Comparison of ENCODE assay signal across 1 cellular context in the genomic region with DNA sequence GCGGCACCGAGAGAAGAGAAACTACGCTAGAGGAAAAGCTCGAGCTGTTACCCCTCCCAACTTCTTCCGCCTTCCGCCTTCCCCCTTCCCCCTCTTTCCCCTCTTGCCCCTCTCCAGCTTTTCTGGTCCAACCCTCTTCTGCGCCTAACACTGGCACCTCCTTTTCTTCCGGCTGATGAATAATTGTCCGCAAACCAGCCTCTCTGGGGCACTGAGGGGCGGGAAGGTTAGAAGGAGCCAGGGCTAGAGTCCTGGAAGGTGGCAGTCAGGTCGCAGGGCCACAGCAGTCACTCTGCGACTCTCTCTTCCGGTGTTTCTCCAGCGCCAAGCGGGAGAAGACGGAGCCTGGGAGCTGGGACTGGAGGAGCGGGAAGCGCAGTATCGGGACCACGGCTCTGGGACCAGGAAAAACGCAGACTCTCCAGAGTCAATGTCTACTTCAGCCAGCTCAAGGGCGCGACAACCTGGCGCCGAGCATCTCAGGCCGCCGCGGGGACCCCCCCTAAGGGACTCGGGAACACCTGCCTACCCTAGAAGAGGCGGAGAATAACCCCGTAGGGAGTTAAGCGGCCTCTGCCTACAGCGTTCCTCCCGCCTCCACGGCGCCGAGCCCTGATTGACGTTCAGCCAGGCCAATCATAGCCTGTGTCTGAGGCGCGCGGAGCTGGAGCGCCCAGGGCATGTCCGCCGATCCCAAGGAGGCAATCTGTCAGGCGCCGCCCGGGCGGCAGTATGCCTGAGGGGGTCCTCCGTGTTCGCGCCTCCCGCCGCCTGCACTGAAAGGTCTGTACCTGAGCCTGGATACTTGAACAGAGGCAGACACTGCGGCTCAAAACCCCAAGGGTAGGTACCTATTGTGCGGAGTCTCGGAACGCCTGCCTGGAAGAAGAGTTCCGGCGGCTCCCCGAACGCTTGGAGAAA.
TF ChIP-seq lines count a peak whose summit lies in the region.

No MANE protein-coding gene starts in this region.

TF ChIP-seq in HepG2, 621 proteins besides CTCF, POLR2A, EP300 and RAD21 (continued from another document and continues in another):
- TF ChIP-seq HNF1A (IDR thresholded peaks at IDR 0.05; ENCODE audit: low read depth) (no peak), HNF1A (CRISPR knock-in tag; IDR thresholded peaks at IDR 0.05; ENCODE audit: borderline replicate concordance) (no peak), FOSL2 (CRISPR knock-in tag; IDR thresholded peaks at IDR 0.05) (0 out of 2 replicates have a peak, but pooled peaks have one; percentile 5), ZNF883 (CRISPR knock-in tag; IDR thresholded peaks at IDR 0.05; ENCODE audit: not compliant biosample characterization) (peak; percentile 97), ZNF224 (CRISPR knock-in tag; IDR thresholded peaks at IDR 0.05) (peak; percentile 62; the same call in 1 of the 2 replicates), ZFP36L1 (CRISPR knock-in tag; IDR thresholded peaks at IDR 0.05) (peak; percentile 90), MXI1 (IDR thresholded peaks at IDR 0.05; ENCODE audit: borderline replicate concordance, low read depth, low read length) (peak; percentile 60; the same call in 1 of the 3 replicates), SMYD3 (CRISPR knock-in tag; IDR thresholded peaks at IDR 0.05) (peak; percentile 76; the same call in 1 of the 2 replicates), MTA1 (CRISPR knock-in tag; IDR thresholded peaks at IDR 0.05; ENCODE audit: borderline replicate concordance) (no peak), POGZ (CRISPR knock-in tag; IDR thresholded peaks at IDR 0.05) (no peak; the same call in 1 of the 2 replicates), ZNF550 (CRISPR knock-in tag; IDR thresholded peaks at IDR 0.05; ENCODE audit: borderline replicate concordance) (peak; percentile 69), ETV5 (CRISPR knock-in tag; IDR thresholded peaks at IDR 0.05; ENCODE audit: borderline replicate concordance) (peak; percentile 55; the same call in 1 of the 2 replicates), SOX13 (IDR thresholded peaks at IDR 0.05) (no peak), SOX13 (CRISPR knock-in tag; conservative IDR thresholded peaks at IDR 0.05 in 1 of 2, IDR thresholded peaks at IDR 0.05 in 1 of 2) (no peak; a peak in 1 of 4 replicates), HNF4A (CRISPR knock-in tag; IDR thresholded peaks at IDR 0.05) (no peak), ZNF605 (CRISPR knock-in tag; IDR thresholded peaks at IDR 0.05) (peak; percentile 64), ZNF441 (CRISPR knock-in tag; IDR thresholded peaks at IDR 0.05; ENCODE audit: borderline replicate concordance) (no peak), TBX3 (IDR thresholded peaks at IDR 0.05; ENCODE audit: borderline replicate concordance) (no peak), KMT2B (CRISPR knock-in tag; IDR thresholded peaks at IDR 0.05) (peak; percentile 93), ZNF687 (CRISPR knock-in tag; IDR thresholded peaks at IDR 0.05) (peak; percentile 93), FOXJ3 (CRISPR knock-in tag; IDR thresholded peaks at IDR 0.05; ENCODE audit: borderline replicate concordance) (0 out of 2 replicates have a peak, but pooled peaks have one; percentile 46), IRX3 (CRISPR knock-in tag; IDR thresholded peaks at IDR 0.05; ENCODE audit: borderline replicate concordance, low read depth) (0 out of 2 replicates have a peak, but pooled peaks have one; percentile 62), TBP (CRISPR knock-in tag; IDR thresholded peaks at IDR 0.05) (no peak), PATZ1 (CRISPR knock-in tag; IDR thresholded peaks at IDR 0.05) (peak; percentile 69), ZBTB20 (CRISPR knock-in tag; IDR thresholded peaks at IDR 0.05; ENCODE audit: borderline replicate concordance, low read depth) (peak; percentile 44; the same call in 1 of the 2 replicates), NONO (IDR thresholded peaks at IDR 0.05) (no peak), NONO (CRISPR knock-in tag; conservative IDR thresholded peaks at IDR 0.05) (peak; percentile 84; the same call in 1 of the 2 replicates), HNF4G (IDR thresholded peaks at IDR 0.05; ENCODE audit: borderline replicate concordance, low read depth, low read length) (no peak), HNF4G (CRISPR knock-in tag; IDR thresholded peaks at IDR 0.05; ENCODE audit: borderline replicate concordance, low read depth) (peak; percentile 44; the same call in 1 of the 2 replicates), ZC3H13 (CRISPR knock-in tag; IDR thresholded peaks at IDR 0.05) (peak; percentile 87), DMTF1 (CRISPR knock-in tag; IDR thresholded peaks at IDR 0.05) (0 out of 2 replicates have a peak, but pooled peaks have one; percentile 9), TEAD3 (CRISPR knock-in tag; optimal IDR thresholded peaks at IDR 0.05; ENCODE audit: borderline replicate concordance) (peak; percentile 65)
- TF ChIP-seq, protein P1, sequence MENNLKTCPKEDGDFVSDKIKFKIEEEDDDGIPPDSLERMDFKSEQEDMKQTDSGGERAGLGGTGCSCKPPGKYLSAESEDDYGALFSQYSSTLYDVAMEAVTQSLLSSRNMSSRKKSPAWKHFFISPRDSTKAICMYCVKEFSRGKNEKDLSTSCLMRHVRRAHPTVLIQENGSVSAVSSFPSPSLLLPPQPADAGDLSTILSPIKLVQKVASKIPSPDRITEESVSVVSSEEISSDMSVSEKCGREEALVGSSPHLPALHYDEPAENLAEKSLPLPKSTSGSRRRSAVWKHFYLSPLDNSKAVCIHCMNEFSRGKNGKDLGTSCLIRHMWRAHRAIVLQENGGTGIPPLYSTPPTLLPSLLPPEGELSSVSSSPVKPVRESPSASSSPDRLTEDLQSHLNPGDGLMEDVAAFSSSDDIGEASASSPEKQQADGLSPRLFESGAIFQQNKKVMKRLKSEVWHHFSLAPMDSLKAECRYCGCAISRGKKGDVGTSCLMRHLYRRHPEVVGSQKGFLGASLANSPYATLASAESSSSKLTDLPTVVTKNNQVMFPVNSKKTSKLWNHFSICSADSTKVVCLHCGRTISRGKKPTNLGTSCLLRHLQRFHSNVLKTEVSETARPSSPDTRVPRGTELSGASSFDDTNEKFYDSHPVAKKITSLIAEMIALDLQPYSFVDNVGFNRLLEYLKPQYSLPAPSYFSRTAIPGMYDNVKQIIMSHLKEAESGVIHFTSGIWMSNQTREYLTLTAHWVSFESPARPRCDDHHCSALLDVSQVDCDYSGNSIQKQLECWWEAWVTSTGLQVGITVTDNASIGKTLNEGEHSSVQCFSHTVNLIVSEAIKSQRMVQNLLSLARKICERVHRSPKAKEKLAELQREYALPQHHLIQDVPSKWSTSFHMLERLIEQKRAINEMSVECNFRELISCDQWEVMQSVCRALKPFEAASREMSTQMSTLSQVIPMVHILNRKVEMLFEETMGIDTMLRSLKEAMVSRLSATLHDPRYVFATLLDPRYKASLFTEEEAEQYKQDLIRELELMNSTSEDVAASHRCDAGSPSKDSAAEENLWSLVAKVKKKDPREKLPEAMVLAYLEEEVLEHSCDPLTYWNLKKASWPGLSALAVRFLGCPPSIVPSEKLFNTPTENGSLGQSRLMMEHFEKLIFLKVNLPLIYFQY (CRISPR knock-in tag; IDR thresholded peaks at IDR 0.05; ENCODE audit: borderline replicate concordance): peak; percentile 60; the same call in 1 of the 2 replicates
- TF ChIP-seq, protein P2, sequence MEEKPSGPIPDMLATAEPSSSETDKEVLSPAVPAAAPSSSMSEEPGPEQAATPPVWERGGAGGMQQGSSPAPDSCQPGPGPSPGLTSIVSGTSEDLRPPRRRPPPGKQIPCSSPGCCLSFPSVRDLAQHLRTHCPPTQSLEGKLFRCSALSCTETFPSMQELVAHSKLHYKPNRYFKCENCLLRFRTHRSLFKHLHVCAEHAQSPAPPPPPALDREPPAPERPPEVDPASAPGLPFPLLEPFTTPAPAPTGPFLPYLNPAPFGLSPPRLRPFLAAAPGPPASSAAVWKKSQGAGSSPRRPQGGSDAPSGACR (CRISPR knock-in tag; IDR thresholded peaks at IDR 0.05): no peak
